In genomic region chr6:107820571-107821261, GRCh38 we compare ENCODE assay signal across 1 cellular context.
TF ChIP-seq lines count a peak whose summit lies in the region.

No MANE protein-coding gene starts in this region.

TF ChIP-seq in HEK293, 187 proteins besides CTCF, POLR2A, EP300 and RAD21 (continued from another document and continues in another):
- TF ChIP-seq ZBTB6 (tag by site-specific recombination; IDR thresholded peaks at IDR 0.05) = peak; percentile 22; the same call in 1 of the 2 replicates
- TF ChIP-seq ZNF830 (tag by site-specific recombination; IDR thresholded peaks at IDR 0.05; ENCODE audit: low read depth) = peak; percentile 61; the same call in 1 of the 2 replicates
- no peak for TF ChIP-seq ZNF645 (tag by site-specific recombination; IDR thresholded peaks at IDR 0.05)
- TF ChIP-seq SCRT1 (tag by site-specific recombination; IDR thresholded peaks at IDR 0.05; ENCODE audit: borderline replicate concordance) = no peak
- peak; percentile 84 for TF ChIP-seq WT1 (tag by site-specific recombination; IDR thresholded peaks at IDR 0.05)
- no peak for TF ChIP-seq ZNF266 (tag by site-specific recombination; IDR thresholded peaks at IDR 0.05; ENCODE audit: low read depth)
- peak; percentile 52; the same call in 1 of the 2 replicates for TF ChIP-seq KLF10 (tag by site-specific recombination; IDR thresholded peaks at IDR 0.05)
- TF ChIP-seq ZNF394 (tag by site-specific recombination; IDR thresholded peaks at IDR 0.05; ENCODE audit: borderline replicate concordance) = no peak; the same call in 1 of the 2 replicates
- no peak for TF ChIP-seq ZNF621 (tag by site-specific recombination; IDR thresholded peaks at IDR 0.05)
- TF ChIP-seq, protein P1, sequence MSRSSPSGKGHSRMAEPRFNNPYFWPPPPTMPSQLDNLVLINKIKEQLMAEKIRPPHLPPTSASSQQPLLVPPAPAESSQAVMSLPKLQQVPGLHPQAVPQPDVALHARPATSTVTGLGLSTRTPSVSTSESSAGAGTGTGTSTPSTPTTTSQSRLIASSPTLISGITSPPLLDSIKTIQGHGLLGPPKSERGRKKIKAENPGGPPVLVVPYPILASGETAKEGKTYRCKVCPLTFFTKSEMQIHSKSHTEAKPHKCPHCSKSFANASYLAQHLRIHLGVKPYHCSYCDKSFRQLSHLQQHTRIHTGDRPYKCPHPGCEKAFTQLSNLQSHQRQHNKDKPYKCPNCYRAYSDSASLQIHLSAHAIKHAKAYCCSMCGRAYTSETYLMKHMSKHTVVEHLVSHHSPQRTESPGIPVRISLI (tag by site-specific recombination; IDR thresholded peaks at IDR 0.05) = no peak; the same call in 1 of the 2 replicates
- TF ChIP-seq ZNF585B (tag by site-specific recombination; IDR thresholded peaks at IDR 0.05) = no peak
- TF ChIP-seq SALL2 (tag by site-specific recombination; IDR thresholded peaks at IDR 0.05; ENCODE audit: borderline replicate concordance) = no peak
- TF ChIP-seq YY1 (tag by site-specific recombination; IDR thresholded peaks at IDR 0.05) = no peak
- TF ChIP-seq ZFHX2 (tag by site-specific recombination; conservative IDR thresholded peaks at IDR 0.05) = 0 out of 2 replicates have a peak, but pooled peaks have one; percentile 16
- TF ChIP-seq ZNF426 (tag by site-specific recombination; IDR thresholded peaks at IDR 0.05) = no peak
- TF ChIP-seq, protein P2, sequence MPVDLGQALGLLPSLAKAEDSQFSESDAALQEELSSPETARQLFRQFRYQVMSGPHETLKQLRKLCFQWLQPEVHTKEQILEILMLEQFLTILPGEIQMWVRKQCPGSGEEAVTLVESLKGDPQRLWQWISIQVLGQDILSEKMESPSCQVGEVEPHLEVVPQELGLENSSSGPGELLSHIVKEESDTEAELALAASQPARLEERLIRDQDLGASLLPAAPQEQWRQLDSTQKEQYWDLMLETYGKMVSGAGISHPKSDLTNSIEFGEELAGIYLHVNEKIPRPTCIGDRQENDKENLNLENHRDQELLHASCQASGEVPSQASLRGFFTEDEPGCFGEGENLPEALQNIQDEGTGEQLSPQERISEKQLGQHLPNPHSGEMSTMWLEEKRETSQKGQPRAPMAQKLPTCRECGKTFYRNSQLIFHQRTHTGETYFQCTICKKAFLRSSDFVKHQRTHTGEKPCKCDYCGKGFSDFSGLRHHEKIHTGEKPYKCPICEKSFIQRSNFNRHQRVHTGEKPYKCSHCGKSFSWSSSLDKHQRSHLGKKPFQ (tag by site-specific recombination; IDR thresholded peaks at IDR 0.05) = peak; percentile 81
- TF ChIP-seq ZNF521 (tag by site-specific recombination; IDR thresholded peaks at IDR 0.05) = no peak
- TF ChIP-seq, protein P3, sequence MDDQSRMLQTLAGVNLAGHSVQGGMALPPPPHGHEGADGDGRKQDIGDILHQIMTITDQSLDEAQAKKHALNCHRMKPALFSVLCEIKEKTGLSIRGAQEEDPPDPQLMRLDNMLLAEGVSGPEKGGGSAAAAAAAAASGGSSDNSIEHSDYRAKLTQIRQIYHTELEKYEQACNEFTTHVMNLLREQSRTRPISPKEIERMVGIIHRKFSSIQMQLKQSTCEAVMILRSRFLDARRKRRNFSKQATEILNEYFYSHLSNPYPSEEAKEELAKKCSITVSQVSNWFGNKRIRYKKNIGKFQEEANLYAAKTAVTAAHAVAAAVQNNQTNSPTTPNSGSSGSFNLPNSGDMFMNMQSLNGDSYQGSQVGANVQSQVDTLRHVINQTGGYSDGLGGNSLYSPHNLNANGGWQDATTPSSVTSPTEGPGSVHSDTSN (CRISPR knock-in tag; IDR thresholded peaks at IDR 0.05) = no peak
- TF ChIP-seq TCF7L2 (IDR thresholded peaks at IDR 0.05; ENCODE audit: borderline replicate concordance, low read depth, low read length) = no peak
- 0 out of 2 replicates have a peak, but pooled peaks have one; percentile 24 for TF ChIP-seq ZSCAN30 (tag by site-specific recombination; IDR thresholded peaks at IDR 0.05)
- TF ChIP-seq ZNF623 (tag by site-specific recombination; IDR thresholded peaks at IDR 0.05) = no peak
- TF ChIP-seq ZNF600 (tag by site-specific recombination; IDR thresholded peaks at IDR 0.05) = 0 out of 2 replicates have a peak, but pooled peaks have one; percentile 34
- 0 out of 2 replicates have a peak, but pooled peaks have one; percentile 26 for TF ChIP-seq EGR2 (tag by site-specific recombination; IDR thresholded peaks at IDR 0.05; ENCODE audit: low read depth)
- TF ChIP-seq ZNF335 (tag by site-specific recombination; conservative IDR thresholded peaks at IDR 0.05) = no peak
- TF ChIP-seq ZNF843 (tag by site-specific recombination; IDR thresholded peaks at IDR 0.05) = peak; percentile 83
- TF ChIP-seq ZNF658 (tag by site-specific recombination; IDR thresholded peaks at IDR 0.05) = no peak
- TF ChIP-seq ZBTB7A (tag by site-specific recombination; IDR thresholded peaks at IDR 0.05; ENCODE audit: low read depth) = no peak
- TF ChIP-seq, protein P4, sequence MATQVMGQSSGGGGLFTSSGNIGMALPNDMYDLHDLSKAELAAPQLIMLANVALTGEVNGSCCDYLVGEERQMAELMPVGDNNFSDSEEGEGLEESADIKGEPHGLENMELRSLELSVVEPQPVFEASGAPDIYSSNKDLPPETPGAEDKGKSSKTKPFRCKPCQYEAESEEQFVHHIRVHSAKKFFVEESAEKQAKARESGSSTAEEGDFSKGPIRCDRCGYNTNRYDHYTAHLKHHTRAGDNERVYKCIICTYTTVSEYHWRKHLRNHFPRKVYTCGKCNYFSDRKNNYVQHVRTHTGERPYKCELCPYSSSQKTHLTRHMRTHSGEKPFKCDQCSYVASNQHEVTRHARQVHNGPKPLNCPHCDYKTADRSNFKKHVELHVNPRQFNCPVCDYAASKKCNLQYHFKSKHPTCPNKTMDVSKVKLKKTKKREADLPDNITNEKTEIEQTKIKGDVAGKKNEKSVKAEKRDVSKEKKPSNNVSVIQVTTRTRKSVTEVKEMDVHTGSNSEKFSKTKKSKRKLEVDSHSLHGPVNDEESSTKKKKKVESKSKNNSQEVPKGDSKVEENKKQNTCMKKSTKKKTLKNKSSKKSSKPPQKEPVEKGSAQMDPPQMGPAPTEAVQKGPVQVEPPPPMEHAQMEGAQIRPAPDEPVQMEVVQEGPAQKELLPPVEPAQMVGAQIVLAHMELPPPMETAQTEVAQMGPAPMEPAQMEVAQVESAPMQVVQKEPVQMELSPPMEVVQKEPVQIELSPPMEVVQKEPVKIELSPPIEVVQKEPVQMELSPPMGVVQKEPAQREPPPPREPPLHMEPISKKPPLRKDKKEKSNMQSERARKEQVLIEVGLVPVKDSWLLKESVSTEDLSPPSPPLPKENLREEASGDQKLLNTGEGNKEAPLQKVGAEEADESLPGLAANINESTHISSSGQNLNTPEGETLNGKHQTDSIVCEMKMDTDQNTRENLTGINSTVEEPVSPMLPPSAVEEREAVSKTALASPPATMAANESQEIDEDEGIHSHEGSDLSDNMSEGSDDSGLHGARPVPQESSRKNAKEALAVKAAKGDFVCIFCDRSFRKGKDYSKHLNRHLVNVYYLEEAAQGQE (tag by site-specific recombination; IDR thresholded peaks at IDR 0.05) = no peak
- peak; percentile 21; the same call in 1 of the 2 replicates for TF ChIP-seq ZNF549 (tag by site-specific recombination; IDR thresholded peaks at IDR 0.05)
- TF ChIP-seq, protein P5, sequence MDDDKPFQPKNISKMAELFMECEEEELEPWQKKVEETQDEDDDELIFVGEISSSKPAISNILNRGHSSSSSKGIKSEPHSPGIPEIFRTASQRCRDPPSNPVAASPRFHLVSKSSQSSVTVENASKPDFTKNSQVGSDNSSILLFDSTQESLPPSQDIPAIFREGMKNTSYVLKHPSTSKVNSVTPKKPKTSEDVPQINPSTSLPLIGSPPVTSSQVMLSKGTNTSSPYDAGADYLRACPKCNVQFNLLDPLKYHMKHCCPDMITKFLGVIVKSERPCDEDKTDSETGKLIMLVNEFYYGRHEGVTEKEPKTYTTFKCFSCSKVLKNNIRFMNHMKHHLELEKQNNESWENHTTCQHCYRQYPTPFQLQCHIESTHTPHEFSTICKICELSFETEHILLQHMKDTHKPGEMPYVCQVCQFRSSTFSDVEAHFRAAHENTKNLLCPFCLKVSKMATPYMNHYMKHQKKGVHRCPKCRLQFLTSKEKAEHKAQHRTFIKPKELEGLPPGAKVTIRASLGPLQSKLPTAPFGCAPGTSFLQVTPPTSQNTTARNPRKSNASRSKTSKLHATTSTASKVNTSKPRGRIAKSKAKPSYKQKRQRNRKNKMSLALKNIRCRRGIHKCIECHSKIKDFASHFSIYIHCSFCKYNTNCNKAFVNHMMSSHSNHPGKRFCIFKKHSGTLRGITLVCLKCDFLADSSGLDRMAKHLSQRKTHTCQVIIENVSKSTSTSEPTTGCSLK (tag by site-specific recombination; IDR thresholded peaks at IDR 0.05) = no peak
- TF ChIP-seq ZFP3 (tag by site-specific recombination; IDR thresholded peaks at IDR 0.05; ENCODE audit: low read depth) = no peak
- no peak for TF ChIP-seq ZNF626 (tag by site-specific recombination; IDR thresholded peaks at IDR 0.05)
- TF ChIP-seq ZBTB11 (tag by site-specific recombination; conservative IDR thresholded peaks at IDR 0.05; ENCODE audit: low read depth) = no peak
- no peak for TF ChIP-seq ZNF138 (tag by site-specific recombination; IDR thresholded peaks at IDR 0.05; ENCODE audit: borderline replicate concordance)
- no peak for TF ChIP-seq ZNF202 (tag by site-specific recombination; IDR thresholded peaks at IDR 0.05; ENCODE audit: borderline replicate concordance)
- TF ChIP-seq SCRT2 (tag by site-specific recombination; IDR thresholded peaks at IDR 0.05) = peak; percentile 44; the same call in 1 of the 2 replicates
- TF ChIP-seq ZNF639 (tag by site-specific recombination; IDR thresholded peaks at IDR 0.05) = peak; percentile 24; the same call in 1 of the 2 replicates
- TF ChIP-seq SETDB1 (IDR thresholded peaks at IDR 0.05; ENCODE audit: insufficient read length, low read length) = no peak
- TF ChIP-seq ZNF785 (tag by site-specific recombination; IDR thresholded peaks at IDR 0.05) = no peak
- TF ChIP-seq ZNF37A (tag by site-specific recombination; IDR thresholded peaks at IDR 0.05) = no peak
- TF ChIP-seq ZBTB26 (tag by site-specific recombination; optimal IDR thresholded peaks at IDR 0.05) = no peak
